In genomic region chr2:111671426-111672150, GRCh38 we compare ENCODE assay signal across 11 cellular contexts.
DNase-seq lines count a peak whose midpoint lies in the region; ATAC-seq and TF ChIP-seq lines count a peak whose summit lies in the region.
"Had no signal": no experiment of that assay in that cellular context is flagged by ENCODE, and none has a peak within 500 bp of the region (broad histone marks: within the 10 kb centered on the region; RNA-seq: fewer than 3 reads in every experiment).

No MANE protein-coding gene starts in this region.

- no peaks in the 10 kb centered on the region for H3K36me3 ChIP-seq in MM.1S (replicated peaks; ENCODE audit: insufficient read depth, low read length)
- H3K36me3 ChIP-seq in gastrocnemius medialis = no peaks in the 10 kb centered on the region
- H3K36me3 ChIP-seq in prostate gland = no peaks in the 10 kb centered on the region

- no peaks in the 10 kb centered on the region for H3K79me2 ChIP-seq in MM.1S (ENCODE audit: low read length)

- ATAC-seq in gastrocnemius medialis = peak in 1 of 2 donors; percentile 29

- TF ChIP-seq CTCF in MM.1S (IDR thresholded peaks at IDR 0.05; ENCODE audit: low read length) (no peak), astrocyte of the spinal cord (IDR thresholded peaks at IDR 0.05; ENCODE audit: low read depth, low read length) (no peak), gastrocnemius medialis (IDR thresholded peaks at IDR 0.05 in 4 of 5, conservative IDR thresholded peaks at IDR 0.05 in 1 of 5) (no peak), prostate gland (IDR thresholded peaks at IDR 0.05) (no peak)

- in situ Hi-C loops in astrocyte of the spinal cord (cut with HindIII; ENCODE audit: low sequenced_read_pairs) = no loop called here
- in situ Hi-C loops in gastrocnemius medialis (cut with MboI; ENCODE audit: low sequenced_read_pairs in 4 of 4) = no loop called here

- WGBS in prostate gland = 75% methylated on average over 15 of the region's 15 CpGs

- H3K27ac ChIP-seq in MM.1S (ENCODE audit: low read length) (peak overlapping the region; percentile 62; the same call in 1 of the 2 replicates), gastrocnemius medialis (no peak overlapping the region), prostate gland (no peak overlapping the region)

- H3K9ac ChIP-seq in MM.1S (ENCODE audit: low read length) = 0 out of 2 replicates have a peak overlapping the region, but pooled peaks have one; percentile 8

- H3K27me3 ChIP-seq in MM.1S (replicated peaks; ENCODE audit: insufficient read depth, low read length) (no peaks in the 10 kb centered on the region), gastrocnemius medialis (no peaks in the 10 kb centered on the region), prostate gland (replicated peaks; ENCODE audit: insufficient read depth) (no peaks in the 10 kb centered on the region)

- H3K9me2 ChIP-seq in MM.1S (replicated peaks; ENCODE audit: insufficient read depth, low read length) = no peaks in the 10 kb centered on the region

- peaks cover 24% of the 10 kb centered on the region for H3F3A ChIP-seq in MM.1S (ENCODE audit: insufficient read depth, low read length)

- H2AFZ ChIP-seq in MM.1S (ENCODE audit: low read length) = no peak overlapping the region

- intact Hi-C loops in gastrocnemius medialis (cut with DNase I; ENCODE audit: low total_unique reads) = no loop called here
- intact Hi-C loops in prostate gland (cut with DNase I) = no loop called here

- H3K4me2 ChIP-seq in MM.1S (ENCODE audit: low read depth, low read length) = no peak overlapping the region

- H3K4me1 ChIP-seq in MM.1S (ENCODE audit: low read length) = peaks cover 50% of the 10 kb centered on the region
- H3K4me1 ChIP-seq in gastrocnemius medialis = peaks cover 11 to 12% of the 10 kb centered on the region in 2 donors
- no peaks in the 10 kb centered on the region for H3K4me1 ChIP-seq in prostate gland (replicated peaks)

- TF ChIP-seq POLR2A in gastrocnemius medialis (IDR thresholded peaks at IDR 0.05) (no peak), prostate gland (IDR thresholded peaks at IDR 0.05) (no peak)

- H3K4me3 ChIP-seq in MM.1S (ENCODE audit: low read length) (no peak overlapping the region), astrocyte of the spinal cord (ENCODE audit: low read depth, low read length) (no peak overlapping the region), gastrocnemius medialis (no peak overlapping the region), prostate gland (no peak overlapping the region)

- DNase-seq in MM.1S (peak; percentile 36), astrocyte of the spinal cord (ENCODE audit: low read depth, low spot score) (peak; percentile 37), iris pigment epithelial cell (ENCODE audit: low read depth) (peak; percentile 52), gastrocnemius medialis (peak; percentile 18 to 33), epidermal melanocyte (ENCODE audit: insufficient read length, low spot score) (no peak), activated T-cell treated with anti-CD3 and anti-CD28 coated beads for 4 hours (no peak), prostate gland (ENCODE audit: low spot score) (no peak)
- no peak for DNase-seq in activated naive CD4-positive, alpha-beta T cell treated with anti-CD3 and anti-CD28 coated beads, Interleukin-2, amount 50 U/mL, for 16 hours
- DNase-seq: activated naive CD4-positive, alpha-beta T cell treated with anti-CD3 and anti-CD28 coated beads, Interleukin-2, amount 10 ng/mL, durations not matched to agents 7 days and 5 days; COR-L47; NCI-H1694 treated with DMSO at 0.1 percent for 48 hours had no signal

- no peaks in the 10 kb centered on the region for H4K20me1 ChIP-seq in MM.1S (ENCODE audit: insufficient read depth, low read length)

- H3K9me3 ChIP-seq in MM.1S (replicated peaks; ENCODE audit: insufficient read depth, low read length) (no peaks in the 10 kb centered on the region), gastrocnemius medialis (no peaks in the 10 kb centered on the region), prostate gland (no peaks in the 10 kb centered on the region)

Comparison
In these comparisons a context has a peak if more than half of its experiments do, and no peak if none do; other contexts are left out.
1. DNase-seq: peak in MM.1S (single experiment), astrocyte of the spinal cord (single experiment), iris pigment epithelial cell (single experiment) and gastrocnemius medialis (2 of 2); none in epidermal melanocyte (single experiment), activated T-cell treated with anti-CD3 and anti-CD28 coated beads for 4 hours (single experiment), prostate gland (single experiment) and activated naive CD4-positive, alpha-beta T cell treated with anti-CD3 and anti-CD28 coated beads, Interleukin-2, amount 50 U/mL, for 16 hours (single experiment).